Comparison of ENCODE assay signal across 1 cellular context in the genomic region with DNA sequence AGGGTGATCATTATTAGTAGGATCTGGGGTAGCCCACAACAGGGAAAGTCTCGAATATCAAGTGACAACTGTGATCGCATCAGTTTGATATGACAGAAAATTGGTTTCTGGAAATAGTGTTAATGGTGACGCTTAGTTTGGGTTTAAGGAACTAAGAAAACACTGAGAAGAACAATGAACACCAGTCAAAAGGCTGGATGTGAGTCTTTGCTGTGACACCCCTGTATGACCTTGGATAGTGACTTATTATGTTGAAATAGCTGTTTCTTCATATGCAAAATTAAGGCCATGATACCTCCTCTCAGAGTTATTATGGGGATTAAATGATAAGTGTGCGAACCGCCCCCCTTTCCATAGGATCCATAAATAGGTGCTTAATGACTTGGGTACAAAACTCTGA.
TF ChIP-seq lines count a peak whose summit lies in the region.

No MANE protein-coding gene starts in this region.

TF ChIP-seq in SK-N-SH, 30 proteins besides CTCF, POLR2A, EP300 and RAD21 (continued from another document):
- TF ChIP-seq MAX (IDR thresholded peaks at IDR 0.05; ENCODE audit: low read depth) (no peak), SIN3A (IDR thresholded peaks at IDR 0.05; ENCODE audit: borderline replicate concordance, low read depth, low read length) (no peak), NFIC (IDR thresholded peaks at IDR 0.05; ENCODE audit: borderline replicate concordance) (no peak), JUND (IDR thresholded peaks at IDR 0.05) (no peak)
